19 cellular contexts compared by ENCODE assay signal in the genomic region with DNA sequence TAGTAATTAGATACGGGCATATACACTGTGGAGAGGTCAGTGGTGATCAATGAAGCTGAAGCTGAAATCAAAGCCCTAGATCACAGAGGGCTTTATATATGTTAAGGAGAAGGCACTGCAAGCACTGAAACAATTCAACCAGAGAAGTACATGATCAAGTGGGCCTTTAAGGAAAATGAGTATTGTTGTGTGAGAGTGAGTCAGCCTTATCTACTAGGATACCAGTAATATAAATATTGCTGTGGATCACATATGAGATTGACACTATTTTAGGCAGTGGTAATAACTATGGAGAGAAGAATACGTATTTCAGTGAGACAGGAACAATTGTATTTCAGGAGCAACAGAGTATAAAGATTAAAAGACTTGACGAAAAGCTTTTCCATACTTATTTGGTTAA.
"Had no signal": no experiment of that assay in that cellular context is flagged by ENCODE, and none has a peak within 500 bp of the region (broad histone marks: within the 10 kb centered on the region; RNA-seq: fewer than 3 reads in every experiment).

No MANE protein-coding gene starts in this region.

- H2AFZ ChIP-seq: hepatocyte, neural progenitor cell had no signal

- ATAC-seq: activated CD8-positive, alpha-beta T cell treated with anti-CD3 and anti-CD28 coated beads for 36 hours; activated T-cell treated with anti-CD3 and anti-CD28 coated beads, Interleukin-2, amount 50 U/mL, for 4 hours; body of pancreas; left lobe of liver; stimulated activated memory B cell treated with anti-CD40 and anti-IgM and Interleukin-4, amounts not matched to agents 10 μg/mL and 1 μg/mL and 100 μg/mL, for 72 hours; WTC11 had no signal

- H3K36me3 ChIP-seq: adrenal gland, neural progenitor cell, ovary, sigmoid colon, tibial nerve had no signal

- H3K79me2 ChIP-seq: hepatocyte had no signal

- DNase-seq: activated CD4-positive, alpha-beta T cell treated with anti-CD3 and anti-CD28 coated beads for 4 hours; activated CD8-positive, alpha-beta T cell treated with anti-CD3 and anti-CD28 coated beads for 36 hours; activated effector memory CD4-positive, alpha-beta T cell treated with Interleukin-2 at 50 U/mL for 16 hours; activated naive CD4-positive, alpha-beta T cell treated with anti-CD3 and anti-CD28 coated beads, Interleukin-2, amount 50 U/mL, for 16 hours; activated T-cell treated with anti-CD3 and anti-CD28 coated beads, Interleukin-2, amount 50 U/mL, for 4 hours; adrenal gland; body of pancreas; effector memory CD4-positive, alpha-beta T cell; naive B cell; ovary; sigmoid colon; T-helper 2 cell had no signal

- H3K4me3 ChIP-seq: adrenal gland, body of pancreas, hepatocyte, neural progenitor cell, ovary, sigmoid colon, tibial nerve had no signal

- H3K27me3 ChIP-seq: adrenal gland, body of pancreas, hepatocyte, neural progenitor cell, ovary, sigmoid colon, tibial nerve had no signal

- H3K9ac ChIP-seq: neural progenitor cell had no signal

- H3K4me1 ChIP-seq: adrenal gland, body of pancreas, neural progenitor cell, sigmoid colon, tibial nerve had no signal

- H3K4me2 ChIP-seq: hepatocyte, neural progenitor cell had no signal

- H3K27ac ChIP-seq: adrenal gland, body of pancreas, epithelial cell of prostate, hepatocyte, neural progenitor cell, ovary, sigmoid colon, tibial nerve had no signal

- H3K9me3 ChIP-seq: adrenal gland, body of pancreas, ovary, sigmoid colon, tibial nerve had no signal
